ENCODE assay signal across 9 cellular contexts in genomic region chr17:76140661-76141211, GRCh38. TPM values are rescaled to one million over a fixed set of nuclear protein-coding genes. Genes with fewer than 3 reads are reported as not detected.
DNase-seq lines count a peak whose midpoint lies in the region; ATAC-seq, FAIRE-seq and TF ChIP-seq lines count a peak whose summit lies in the region.
"Had no signal": no experiment of that assay in that cellular context is flagged by ENCODE, and none has a peak within 500 bp of the region (broad histone marks: within the 10 kb centered on the region; RNA-seq: fewer than 3 reads in every experiment).

No MANE protein-coding gene starts in this region.

- no peak for TF ChIP-seq POLR2A in uterus (IDR thresholded peaks at IDR 0.05)

- no peaks in the 10 kb centered on the region for H3K79me2 ChIP-seq in astrocyte (ENCODE audit: insufficient read depth, low read length)

- DNase-seq in left ventricle myocardium inferior: no peak
- DNase-seq in Right ventricle myocardium inferior (ENCODE audit: missing footprints): no peak
- no peak for DNase-seq in astrocyte (ENCODE audit: low read depth)
- DNase-seq in mesothelial cell of epicardium (ENCODE audit: low spot score in 2 of 2, unreplicated experiment in 2 of 2): no peak
- DNase-seq in uterus: no peak
- DNase-seq in GM20000 (ENCODE audit: low spot score): no peak
- no peak for DNase-seq in RCC 7860 (ENCODE audit: low spot score)
- no peak for DNase-seq in NCI-H2171 (lab: John Stamatoyannopoulos, UW)

- H3K4me3 ChIP-seq in left ventricle myocardium inferior: peak overlapping the region; percentile 67
- peak overlapping the region; percentile 61 for H3K4me3 ChIP-seq in astrocyte (ENCODE audit: insufficient read depth, low read depth, low read length)
- peak overlapping the region; percentile 33 to 39 for H3K4me3 ChIP-seq in uterus

- H3K9me3 ChIP-seq in left ventricle myocardium inferior (replicated peaks) (no peaks in the 10 kb centered on the region), astrocyte (ENCODE audit: insufficient read depth, low read depth, low read length) (no peaks in the 10 kb centered on the region), uterus (no peaks in the 10 kb centered on the region)

- H2AFZ ChIP-seq in astrocyte (ENCODE audit: low read depth, low read length): no peak overlapping the region

- peaks cover 45% of the 10 kb centered on the region for H3K27me3 Mint-ChIP-seq in astrocyte (ENCODE audit: low read depth, unreplicated experiment)
- peaks cover 58% of the 10 kb centered on the region for H3K27me3 Mint-ChIP-seq in mesothelial cell of epicardium (ENCODE audit: low read depth)

- peak overlapping the region; percentile 99 for H3K4me2 ChIP-seq in astrocyte (ENCODE audit: low read length)

- no peak for ATAC-seq in Right ventricle myocardium inferior

- no peak overlapping the region for H3K9ac ChIP-seq in astrocyte (ENCODE audit: low read length)

- H3K36me3 ChIP-seq in left ventricle myocardium inferior: no peaks in the 10 kb centered on the region
- no peaks in the 10 kb centered on the region for H3K36me3 ChIP-seq in astrocyte (ENCODE audit: insufficient read depth, low read length)
- H3K36me3 ChIP-seq in uterus: no peaks in the 10 kb centered on the region

- FAIRE-seq in astrocyte (lab: Jason Lieb, UNC) (no peak), RCC 7860 (lab: Jason Lieb, UNC) (no peak)

- H3K27me3 ChIP-seq in left ventricle myocardium inferior (ENCODE audit: low read depth) (peaks cover 53% of the 10 kb centered on the region), astrocyte (ENCODE audit: insufficient read depth, low read length) (peaks cover 55% of the 10 kb centered on the region), uterus (peaks cover 22 to 30% of the 10 kb centered on the region in 2 donors)

- H3K4me1 ChIP-seq in left ventricle myocardium inferior (peaks cover 62% of the 10 kb centered on the region), astrocyte (ENCODE audit: insufficient read depth, low read length) (peaks cover 7% of the 10 kb centered on the region), uterus (no peaks in the 10 kb centered on the region)

- no peaks in the 10 kb centered on the region for H4K20me1 ChIP-seq in astrocyte (ENCODE audit: insufficient read depth, low read length)

- H3K9me3 Mint-ChIP-seq in astrocyte (ENCODE audit: unreplicated experiment) (no peaks in the 10 kb centered on the region), mesothelial cell of epicardium (no peaks in the 10 kb centered on the region)

- H3K36me3 Mint-ChIP-seq in astrocyte (ENCODE audit: low read depth, unreplicated experiment) (peaks cover 2% of the 10 kb centered on the region), mesothelial cell of epicardium (no peaks in the 10 kb centered on the region)

- H3K4me3 Mint-ChIP-seq in astrocyte (ENCODE audit: unreplicated experiment) (no peak overlapping the region), mesothelial cell of epicardium (peak overlapping the region; percentile 55)

- no peak for TF ChIP-seq CTCF in left ventricle myocardium inferior (IDR thresholded peaks at IDR 0.05; ENCODE audit: borderline replicate concordance)
- no peak for TF ChIP-seq CTCF in astrocyte (IDR thresholded peaks at IDR 0.05; ENCODE audit: insufficient read depth, low read depth, low read length)
- TF ChIP-seq CTCF in mesothelial cell of epicardium (IDR thresholded peaks at IDR 0.05; ENCODE audit: unreplicated experiment): no peak
- no peak for TF ChIP-seq CTCF in uterus (IDR thresholded peaks at IDR 0.05)
- TF ChIP-seq CTCF in GM20000 (IDR thresholded peaks at IDR 0.05; ENCODE audit: extremely low read depth, missing control alignments): no peak

- no peak overlapping the region for H3K27ac ChIP-seq in left ventricle myocardium inferior (replicated peaks)
- H3K27ac ChIP-seq in astrocyte (ENCODE audit: low read depth, low read length): no peak overlapping the region
- H3K27ac ChIP-seq in uterus: no peak overlapping the region

- intact Hi-C loops in left ventricle myocardium inferior (cut with micrococcal nuclease) (no loop called here), Right ventricle myocardium inferior (cut with DNase I) (no loop called here), uterus (cut with DNase I; ENCODE audit: low total_unique reads) (no loop called here)

- H3K27ac Mint-ChIP-seq in astrocyte (ENCODE audit: unreplicated experiment) (peak overlapping the region; percentile 47), mesothelial cell of epicardium (no peak overlapping the region)

- H3K4me1 Mint-ChIP-seq in astrocyte (ENCODE audit: low read depth, unreplicated experiment) (peaks cover 14% of the 10 kb centered on the region), mesothelial cell of epicardium (peaks cover 54% of the 10 kb centered on the region)

RNA-seq across cellular contexts. Expression of gene FOXJ1, which starts 0.3 kb away (rescaled TPM):
- not detected for total RNA-seq in left ventricle myocardium inferior
- total RNA-seq in Right ventricle myocardium inferior: not detected
- 0.31 and 0.48 TPM in 2 replicates for total RNA-seq in astrocyte
- 2.0 to 2.1 TPM (median 2.1 TPM) in 3 replicates for total RNA-seq in mesothelial cell of epicardium
- 10 to 100 TPM in 1 of 4 donors, 1 to 10 TPM in 1, under 1 TPM in 2; 0.51 to 14.0 (median 1.0) TPM for total RNA-seq in uterus
- total RNA-seq: fibroblast of lung had no signal

RNA-seq across cellular contexts. Expression of gene EXOC7, which starts 37.1 kb away (rescaled TPM):
- total RNA-seq in left ventricle myocardium inferior: 81.1 TPM
- total RNA-seq in Right ventricle myocardium inferior: 70.9 TPM
- 145 and 154 TPM in 2 replicates for total RNA-seq in astrocyte
- 254 to 261 TPM (median 258 TPM) in 3 replicates for total RNA-seq in mesothelial cell of epicardium
- total RNA-seq in uterus: 100 to 1,000 TPM in 3 of 4 donors, 10 to 100 TPM in 1; 34.7 to 118 (median 109) TPM
